Comparison of ENCODE assay signal across 20 cellular contexts in genomic region chr5:5373351-5374033, GRCh38. TPM values are rescaled to one million over a fixed set of nuclear protein-coding genes. Genes with fewer than 3 reads are reported as not detected.
DNase-seq lines count a peak whose midpoint lies in the region; ATAC-seq and TF ChIP-seq lines count a peak whose summit lies in the region.
"Had no signal": no experiment of that assay in that cellular context is flagged by ENCODE, and none has a peak within 500 bp of the region (broad histone marks: within the 10 kb centered on the region; RNA-seq: fewer than 3 reads in every experiment).

No MANE protein-coding gene starts in this region.

- peak; percentile 92 for ATAC-seq in gastroesophageal sphincter
- ATAC-seq in sciatic nerve: peak; percentile 84
- ATAC-seq in GM18858 (IDR thresholded peaks at IDR 0.05; ENCODE audit: unreplicated experiment): no peak
- ATAC-seq: A549; activated CD8-positive, alpha-beta T cell treated with anti-CD3 and anti-CD28 coated beads for 36 hours had no signal

- TF ChIP-seq CTCF in gastroesophageal sphincter (IDR thresholded peaks at IDR 0.05) (no peak), testis (IDR thresholded peaks at IDR 0.05) (no peak)

- H3K9me3 ChIP-seq in gastroesophageal sphincter (no peaks in the 10 kb centered on the region), testis (no peaks in the 10 kb centered on the region)
- H3K9me3 ChIP-seq: ovary, tibial nerve had no signal

- H3K4me3 ChIP-seq in gastroesophageal sphincter (no peak overlapping the region), testis (no peak overlapping the region)
- H3K4me3 ChIP-seq: A549, ovary, tibial nerve had no signal

- H3K36me3 ChIP-seq in gastroesophageal sphincter (no peaks in the 10 kb centered on the region), testis (ENCODE audit: low read depth, missing control alignments) (no peaks in the 10 kb centered on the region)
- H3K36me3 ChIP-seq: ovary, tibial nerve had no signal

- intact Hi-C loops in sciatic nerve (cut with DNase I): no loop called here
- intact Hi-C loops in testis (cut with DNase I; ENCODE audit: low total_unique reads): no loop called here

- no peak for TF ChIP-seq EP300 in gastroesophageal sphincter (IDR thresholded peaks at IDR 0.05)

- H3K27me3 ChIP-seq in gastroesophageal sphincter (no peaks in the 10 kb centered on the region), testis (no peaks in the 10 kb centered on the region)
- H3K27me3 ChIP-seq: ovary, tibial nerve had no signal

- 67 to 83% methylated on average over 1 of the region's 2 CpGs for WGBS in gastroesophageal sphincter (ENCODE audit: low coverage in 1 of 2), 2 donors
- 95 to 98% methylated on average over 2 of the region's 2 CpGs for WGBS in testis, 2 donors

- H3K27ac ChIP-seq in gastroesophageal sphincter (peak overlapping the region in 1 of 4 donors; percentile 49), testis (no peak overlapping the region)
- H3K27ac ChIP-seq: A549, ovary had no signal

- DNase-seq in AG08395 (ENCODE audit: low spot score) (peak; percentile 38), RPMI7951 (ENCODE audit: low read depth) (peak; percentile 33), sciatic nerve (ENCODE audit: low spot score) (no peak), NCI-H2107 treated with DMSO at 0.1 percent for 48 hours (lab: John Stamatoyannopoulos, UW; ENCODE audit: unreplicated experiment) (no peak), HuH-7 (ENCODE audit: low spot score) (no peak), testis (no peak)
- DNase-seq: activated B cell treated with CpG ODN at 0.5 μM for 24 hours; activated CD8-positive, alpha-beta T cell treated with anti-CD3 and anti-CD28 coated beads for 36 hours; activated T-cell treated with anti-CD3 and anti-CD28 coated beads, Interleukin-2, amount 50 U/mL, for 48 hours; CD4-positive, alpha-beta memory T cell; DMS79; H9; NCI-H187 treated with DMSO at 0.1 percent for 48 hours; NCI-H446; ovary; SHP77 treated with DMSO at 0.1 percent for 48 hours had no signal

- TF ChIP-seq POLR2A in gastroesophageal sphincter (IDR thresholded peaks at IDR 0.05) (no peak), testis (IDR thresholded peaks at IDR 0.05) (no peak)

- H3K4me1 ChIP-seq in gastroesophageal sphincter (peaks cover 0 to 3% (median 0%) of the 10 kb centered on the region in 3 donors), testis (no peaks in the 10 kb centered on the region)
- H3K4me1 ChIP-seq: A549 had no signal

RNA-seq across cellular contexts. Expression of gene ICE1, which starts 49.0 kb away (rescaled TPM):
- total RNA-seq in RPMI7951 (2014; rRNA removed; shearing (Covaris generic)): 18.4 and 19.8 TPM in 2 replicates
- total RNA-seq in gastroesophageal sphincter (10 to 100 TPM; 28.0 to 41.6 (median 34.7) TPM), sciatic nerve (34.6 TPM), testis (10 to 100 TPM; 34.5 to 35.6 TPM)
- 13.8 TPM for polyA plus RNA-seq in testis (ENCODE audit: insufficient read depth, low read depth, low replicate concordance)

Comparison
In these comparisons a context has a peak if more than half of its experiments do, and no peak if none do; other contexts are left out.
1. DNase-seq: peak in AG08395 (single experiment) and RPMI7951 (single experiment); none in sciatic nerve (single experiment), NCI-H2107 treated with DMSO at 0.1 percent for 48 hours (single experiment), HuH-7 (single experiment) and testis (single experiment).